14 cellular contexts compared by ENCODE assay signal in genomic region chr2:157325786-157326185, GRCh38. TPM values are rescaled to one million over a fixed set of nuclear protein-coding genes. Genes with fewer than 3 reads are reported as not detected.
DNase-seq lines count a peak whose midpoint lies in the region; TF ChIP-seq lines count a peak whose summit lies in the region.
"Had no signal": no experiment of that assay in that cellular context is flagged by ENCODE, and none has a peak within 500 bp of the region (broad histone marks: within the 10 kb centered on the region; RNA-seq: fewer than 3 reads in every experiment).

Gene ERMN, minus strand, starts transcription at chr2:157325824. Its CDS starts 182 bp downstream, at chr2:157325642.

- H3K36me3 Mint-ChIP-seq in activated naive CD8-positive, alpha-beta T cell = peaks cover 22% of the 10 kb centered on the region
- H3K36me3 Mint-ChIP-seq in activated naive CD8-positive, alpha-beta T cell treated with anti-CD3 and anti-CD28 coated beads for 36 hours = peaks cover 17% of the 10 kb centered on the region

- peak within 1 kb of the TSS; percentile 7 for H3K4me3 Mint-ChIP-seq in activated naive CD8-positive, alpha-beta T cell
- no peak within 1 kb of the TSS for H3K4me3 Mint-ChIP-seq in activated naive CD8-positive, alpha-beta T cell treated with anti-CD3 and anti-CD28 coated beads for 36 hours

- H3K27ac ChIP-seq in temporal lobe (ENCODE audit: low read depth, low read length) = peak within 1 kb of the TSS; percentile 86
- H3K27ac ChIP-seq: heart left ventricle, lower lobe of right lung, SJCRH30, VCaP had no signal

- DNase-seq in activated naive CD8-positive, alpha-beta T cell treated with anti-CD3 and anti-CD28 coated beads for 36 hours = no peak
- DNase-seq in OCI-M1 (lab: John Stamatoyannopoulos, UW) = peak; percentile 34
- peak in 29 of 51 donors; percentile 1 to 88 (median 41) for DNase-seq in hypothalamus (lab: John Stamatoyannopoulos, UW)
- DNase-seq in DMS79 treated with DMSO at 0.1 percent for 48 hours (lab: John Stamatoyannopoulos, UW) = no peak
- no peak for DNase-seq in GM13976 (ENCODE audit: low spot score)
- no peak for DNase-seq in KBM-7
- DNase-seq: activated T-cell treated with anti-CD3 and anti-CD28 coated beads, Interleukin-2, amount 50 U/mL, for 4 hours; heart left ventricle; lower lobe of right lung; NCI-H510A treated with DMSO at 0.1 percent for 48 hours had no signal

- in situ Hi-C loops in GM13976 (cut with MboI; ENCODE audit: low sequenced_read_pairs, unreplicated experiment) = loop anchor here (10.0 kb wide), 1 partner anchor 169 kb away; no protein-coding TSS in a partner anchor
- in situ Hi-C loops in KBM-7 (cut with MboI; ENCODE audit: low pct_unique_long_range_greater_than_20kb, low sequenced_read_pairs) = no loop called here

- TF ChIP-seq CTCF in GM13976 (IDR thresholded peaks at IDR 0.05; ENCODE audit: borderline replicate concordance, control extremely low read depth, extremely low read depth, insufficient read depth, missing control alignments) = no peak

- H3K27ac Mint-ChIP-seq in activated naive CD8-positive, alpha-beta T cell = peak within 1 kb of the TSS; percentile 72
- no peak within 1 kb of the TSS for H3K27ac Mint-ChIP-seq in activated naive CD8-positive, alpha-beta T cell treated with anti-CD3 and anti-CD28 coated beads for 36 hours

- peaks cover 40% of the 10 kb centered on the region for H3K4me1 Mint-ChIP-seq in activated naive CD8-positive, alpha-beta T cell (ENCODE audit: low read depth)
- peaks cover 39% of the 10 kb centered on the region for H3K4me1 Mint-ChIP-seq in activated naive CD8-positive, alpha-beta T cell treated with anti-CD3 and anti-CD28 coated beads for 36 hours

- no peaks in the 10 kb centered on the region for H3K27me3 Mint-ChIP-seq in activated naive CD8-positive, alpha-beta T cell
- H3K27me3 Mint-ChIP-seq in activated naive CD8-positive, alpha-beta T cell treated with anti-CD3 and anti-CD28 coated beads for 36 hours = no peaks in the 10 kb centered on the region

- no peaks in the 10 kb centered on the region for H3K9me3 Mint-ChIP-seq in activated naive CD8-positive, alpha-beta T cell (ENCODE audit: low read depth)
- no peaks in the 10 kb centered on the region for H3K9me3 Mint-ChIP-seq in activated naive CD8-positive, alpha-beta T cell treated with anti-CD3 and anti-CD28 coated beads for 36 hours
- H3K9me3 Mint-ChIP-seq: activated T-cell treated with anti-CD3 and anti-CD28 coated beads, Interleukin-2, amount 50 U/mL, for 4 hours had no signal

RNA-seq across cellular contexts. Expression of gene ERMN, which starts in this region (rescaled TPM):
- 1 to 10 TPM; 1.9 to 2.0 TPM for total RNA-seq in activated naive CD8-positive, alpha-beta T cell treated with anti-CD3 and anti-CD28 coated beads for 36 hours
- total RNA-seq in temporal lobe = under 0.01 TPM
- total RNA-seq: SJCRH30 had no signal

Comparison
In these comparisons a context has a peak if more than half of its experiments do, and no peak if none do; other contexts are left out.
1. DNase-seq: peak in OCI-M1 (single experiment) and hypothalamus (29 of 51); none in activated naive CD8-positive, alpha-beta T cell treated with anti-CD3 and anti-CD28 coated beads for 36 hours (single experiment), DMS79 treated with DMSO at 0.1 percent for 48 hours (single experiment), GM13976 (single experiment) and KBM-7 (single experiment).